1 cellular context compared by ENCODE assay signal in genomic region chr16:11022002-11022401, GRCh38.
TF ChIP-seq lines count a peak whose summit lies in the region.

No MANE protein-coding gene starts in this region.

TF ChIP-seq in IMR-90, 13 proteins besides CTCF, POLR2A, EP300 and RAD21 (continued from another document):
- TF ChIP-seq RCOR1 (IDR thresholded peaks at IDR 0.05; ENCODE audit: insufficient replicate concordance, low read length) (no peak), NFE2L2 (IDR thresholded peaks at IDR 0.05; ENCODE audit: low read depth, low read length) (no peak), ELK1 (IDR thresholded peaks at IDR 0.05; ENCODE audit: borderline replicate concordance, low read depth, low read length) (no peak), MAZ (IDR thresholded peaks at IDR 0.05; ENCODE audit: borderline replicate concordance, low read depth, low read length) (no peak), FOS (IDR thresholded peaks at IDR 0.05; ENCODE audit: low read depth, low read length) (no peak), MXI1 (IDR thresholded peaks at IDR 0.05; ENCODE audit: borderline replicate concordance, low read depth, low read length) (no peak), RFX5 (IDR thresholded peaks at IDR 0.05; ENCODE audit: low read depth, low read length) (no peak)
TF ChIP-seq in IMR-90: peak in this region for 0.
